ENCODE assay signal across 8 cellular contexts in genomic region chr5:141914154-141914743, GRCh38. TPM values are rescaled to one million over a fixed set of nuclear protein-coding genes. Genes with fewer than 3 reads are reported as not detected.
DNase-seq lines count a peak whose midpoint lies in the region; ATAC-seq lines count a peak whose summit lies in the region.

No MANE protein-coding gene starts in this region.

- no peak overlapping the region for H3K27ac Mint-ChIP-seq in activated CD4-positive, alpha-beta T cell treated with anti-CD3 and anti-CD28 coated beads for 36 hours
- no peak overlapping the region for H3K27ac Mint-ChIP-seq in activated CD4-positive, alpha-beta T cell treated with anti-CD3 and anti-CD28 coated beads, Interleukin-2, amount 10 ng/mL, durations not matched to agents 7 days and 5 days
- no peak overlapping the region for H3K27ac Mint-ChIP-seq in stimulated activated naive CD8-positive, alpha-beta T cell treated with anti-CD3 and anti-CD28 coated beads, Interleukin-15, Interleukin-2, amounts not matched to agents 100 ng/mL and 50 ng/mL, for 24 hours

- peak; percentile 43 for DNase-seq in activated CD4-positive, alpha-beta T cell treated with anti-CD3 and anti-CD28 coated beads for 36 hours
- DNase-seq in activated CD4-positive, alpha-beta T cell treated with anti-CD3 and anti-CD28 coated beads, Interleukin-2, amount 10 ng/mL, durations not matched to agents 7 days and 5 days: no peak
- DNase-seq in SKM-1 treated with dmso at 0.1 percent for 144 hours (lab: John Stamatoyannopoulos, UW; ENCODE audit: unreplicated experiment) (peak; percentile 83), medulla oblongata (ENCODE audit: extremely low spot score) (peak; percentile 72), T-helper 1 cell (no peak)
- no peak for DNase-seq in effector memory CD4-positive, alpha-beta T cell

- peaks cover 26% of the 10 kb centered on the region for H3K27me3 Mint-ChIP-seq in activated CD4-positive, alpha-beta T cell treated with anti-CD3 and anti-CD28 coated beads for 36 hours
- H3K27me3 Mint-ChIP-seq in activated CD4-positive, alpha-beta T cell treated with anti-CD3 and anti-CD28 coated beads, Interleukin-2, amount 10 ng/mL, durations not matched to agents 7 days and 5 days: peaks cover 38% of the 10 kb centered on the region
- H3K27me3 Mint-ChIP-seq in stimulated activated naive CD8-positive, alpha-beta T cell treated with anti-CD3 and anti-CD28 coated beads, Interleukin-15, Interleukin-2, amounts not matched to agents 100 ng/mL and 50 ng/mL, for 24 hours: peaks cover 33% of the 10 kb centered on the region

- H3K36me3 ChIP-seq in effector memory CD4-positive, alpha-beta T cell (ENCODE audit: control insufficient read depth, insufficient read depth, low read length): no peaks in the 10 kb centered on the region

- peaks cover 14% of the 10 kb centered on the region for H3K27me3 ChIP-seq in effector memory CD4-positive, alpha-beta T cell (replicated peaks; ENCODE audit: control insufficient read depth, insufficient read depth, low read length, poor library complexity, severe bottlenecking)

- peak overlapping the region; percentile 20 for H3K4me3 ChIP-seq in effector memory CD4-positive, alpha-beta T cell (ENCODE audit: insufficient read depth, low read depth, low read length, poor library complexity, severe bottlenecking)

- intact Hi-C loops in activated CD4-positive, alpha-beta T cell treated with anti-CD3 and anti-CD28 coated beads for 36 hours (cut with DNase I, micrococcal nuclease): loop anchor here in 1 of 2 experiments (2.0 kb wide), 1 partner anchor 221 kb away; no protein-coding TSS in a partner anchor

- peak; percentile 69 for ATAC-seq in activated CD4-positive, alpha-beta T cell treated with anti-CD3 and anti-CD28 coated beads for 36 hours
- peak; percentile 45 for ATAC-seq in HG02870 (IDR thresholded peaks at IDR 0.05; ENCODE audit: unreplicated experiment)

- CTCF ChIA-PET in activated CD4-positive, alpha-beta T cell treated with anti-CD3 and anti-CD28 coated beads for 36 hours (lab: Charles Lee): interaction anchor here (0.7 to 2.9 kb wide), 10 partner anchors 23 to 1708 kb away, joined by 3 to 13 read pairs (median 5); partner anchors contain the start of gene RNF14
- CTCF ChIA-PET in activated CD4-positive, alpha-beta T cell treated with anti-CD3 and anti-CD28 coated beads, Interleukin-2, amount 10 ng/mL, durations not matched to agents 7 days and 5 days (lab: Charles Lee): interaction anchor here (1.4 to 2.4 kb wide), 2 partner anchors 9 to 55 kb away, joined by 7 to 8 read pairs; partner anchors contain the start of genes DELE1 and RNF14

- H3K4me3 Mint-ChIP-seq in activated CD4-positive, alpha-beta T cell treated with anti-CD3 and anti-CD28 coated beads for 36 hours: no peak overlapping the region
- no peak overlapping the region for H3K4me3 Mint-ChIP-seq in activated CD4-positive, alpha-beta T cell treated with anti-CD3 and anti-CD28 coated beads, Interleukin-2, amount 10 ng/mL, durations not matched to agents 7 days and 5 days
- peak overlapping the region; percentile 43 for H3K4me3 Mint-ChIP-seq in stimulated activated naive CD8-positive, alpha-beta T cell treated with anti-CD3 and anti-CD28 coated beads, Interleukin-15, Interleukin-2, amounts not matched to agents 100 ng/mL and 50 ng/mL, for 24 hours

- H3K4me1 ChIP-seq in effector memory CD4-positive, alpha-beta T cell (ENCODE audit: control insufficient read depth, insufficient read depth, low read length, poor library complexity, severe bottlenecking): peaks cover 8% of the 10 kb centered on the region

- H3K27ac ChIP-seq in effector memory CD4-positive, alpha-beta T cell (ENCODE audit: insufficient read depth, low read length, poor library complexity, severe bottlenecking): no peak overlapping the region

- POLR2A ChIA-PET in activated CD4-positive, alpha-beta T cell treated with anti-CD3 and anti-CD28 coated beads for 36 hours (lab: Charles Lee): no interaction called here
- POLR2A ChIA-PET in activated CD4-positive, alpha-beta T cell treated with anti-CD3 and anti-CD28 coated beads, Interleukin-2, amount 10 ng/mL, durations not matched to agents 7 days and 5 days (lab: Charles Lee): no interaction called here

- no peaks in the 10 kb centered on the region for H3K36me3 Mint-ChIP-seq in activated CD4-positive, alpha-beta T cell treated with anti-CD3 and anti-CD28 coated beads for 36 hours (ENCODE audit: low read depth)
- no peaks in the 10 kb centered on the region for H3K36me3 Mint-ChIP-seq in activated CD4-positive, alpha-beta T cell treated with anti-CD3 and anti-CD28 coated beads, Interleukin-2, amount 10 ng/mL, durations not matched to agents 7 days and 5 days (ENCODE audit: low read depth)
- no peaks in the 10 kb centered on the region for H3K36me3 Mint-ChIP-seq in stimulated activated naive CD8-positive, alpha-beta T cell treated with anti-CD3 and anti-CD28 coated beads, Interleukin-15, Interleukin-2, amounts not matched to agents 100 ng/mL and 50 ng/mL, for 24 hours (ENCODE audit: low read depth)

- peaks cover 8% of the 10 kb centered on the region for H3K4me1 Mint-ChIP-seq in activated CD4-positive, alpha-beta T cell treated with anti-CD3 and anti-CD28 coated beads for 36 hours
- H3K4me1 Mint-ChIP-seq in activated CD4-positive, alpha-beta T cell treated with anti-CD3 and anti-CD28 coated beads, Interleukin-2, amount 10 ng/mL, durations not matched to agents 7 days and 5 days: peaks cover 7% of the 10 kb centered on the region
- peaks cover 12% of the 10 kb centered on the region for H3K4me1 Mint-ChIP-seq in stimulated activated naive CD8-positive, alpha-beta T cell treated with anti-CD3 and anti-CD28 coated beads, Interleukin-15, Interleukin-2, amounts not matched to agents 100 ng/mL and 50 ng/mL, for 24 hours (ENCODE audit: low read depth)

- no peaks in the 10 kb centered on the region for H3K9me3 ChIP-seq in effector memory CD4-positive, alpha-beta T cell (ENCODE audit: control insufficient read depth, low read length)

- H3K9me3 Mint-ChIP-seq in activated CD4-positive, alpha-beta T cell treated with anti-CD3 and anti-CD28 coated beads for 36 hours (ENCODE audit: low read depth): no peaks in the 10 kb centered on the region
- H3K9me3 Mint-ChIP-seq in activated CD4-positive, alpha-beta T cell treated with anti-CD3 and anti-CD28 coated beads, Interleukin-2, amount 10 ng/mL, durations not matched to agents 7 days and 5 days: no peaks in the 10 kb centered on the region
- no peaks in the 10 kb centered on the region for H3K9me3 Mint-ChIP-seq in stimulated activated naive CD8-positive, alpha-beta T cell treated with anti-CD3 and anti-CD28 coated beads, Interleukin-15, Interleukin-2, amounts not matched to agents 100 ng/mL and 50 ng/mL, for 24 hours

RNA-seq across cellular contexts. Expression of gene DELE1, which starts 9.4 kb away (rescaled TPM):
- 10 to 100 TPM; 48.7 to 56.1 TPM for total RNA-seq in activated CD4-positive, alpha-beta T cell treated with anti-CD3 and anti-CD28 coated beads for 36 hours
- total RNA-seq in activated CD4-positive, alpha-beta T cell treated with anti-CD3 and anti-CD28 coated beads, Interleukin-2, amount 10 ng/mL, durations not matched to agents 7 days and 5 days: 10 to 100 TPM; 71.5 to 72.1 TPM

RNA-seq across cellular contexts. Expression of gene PCDH1, which starts 36.0 kb away (rescaled TPM):
- not detected for total RNA-seq in activated CD4-positive, alpha-beta T cell treated with anti-CD3 and anti-CD28 coated beads for 36 hours
- not detected for total RNA-seq in activated CD4-positive, alpha-beta T cell treated with anti-CD3 and anti-CD28 coated beads, Interleukin-2, amount 10 ng/mL, durations not matched to agents 7 days and 5 days

RNA-seq across cellular contexts. Expression of gene PCDH12, which starts 43.8 kb away (rescaled TPM):
- total RNA-seq in activated CD4-positive, alpha-beta T cell treated with anti-CD3 and anti-CD28 coated beads for 36 hours: under 1 TPM; 0.70 to 0.80 TPM
- under 1 TPM; 0.73 to 0.82 TPM for total RNA-seq in activated CD4-positive, alpha-beta T cell treated with anti-CD3 and anti-CD28 coated beads, Interleukin-2, amount 10 ng/mL, durations not matched to agents 7 days and 5 days

RNA-seq across cellular contexts. Expression of gene RNF14, which starts 54.7 kb away (rescaled TPM):
- 10 to 100 TPM; 35.7 to 38.0 TPM for total RNA-seq in activated CD4-positive, alpha-beta T cell treated with anti-CD3 and anti-CD28 coated beads for 36 hours
- 10 to 100 TPM; 28.8 to 33.7 TPM for total RNA-seq in activated CD4-positive, alpha-beta T cell treated with anti-CD3 and anti-CD28 coated beads, Interleukin-2, amount 10 ng/mL, durations not matched to agents 7 days and 5 days

Comparison
In these comparisons a context has a peak if more than half of its experiments do, and no peak if none do; other contexts are left out.
1. DNase-seq: peak in activated CD4-positive, alpha-beta T cell treated with anti-CD3 and anti-CD28 coated beads for 36 hours (single experiment), SKM-1 treated with dmso at 0.1 percent for 144 hours (single experiment) and medulla oblongata (single experiment); none in activated CD4-positive, alpha-beta T cell treated with anti-CD3 and anti-CD28 coated beads, Interleukin-2, amount 10 ng/mL, durations not matched to agents 7 days and 5 days (single experiment), effector memory CD4-positive, alpha-beta T cell (0 of 3) and T-helper 1 cell (0 of 5).